19 cellular contexts compared by ENCODE assay signal in the genomic region with DNA sequence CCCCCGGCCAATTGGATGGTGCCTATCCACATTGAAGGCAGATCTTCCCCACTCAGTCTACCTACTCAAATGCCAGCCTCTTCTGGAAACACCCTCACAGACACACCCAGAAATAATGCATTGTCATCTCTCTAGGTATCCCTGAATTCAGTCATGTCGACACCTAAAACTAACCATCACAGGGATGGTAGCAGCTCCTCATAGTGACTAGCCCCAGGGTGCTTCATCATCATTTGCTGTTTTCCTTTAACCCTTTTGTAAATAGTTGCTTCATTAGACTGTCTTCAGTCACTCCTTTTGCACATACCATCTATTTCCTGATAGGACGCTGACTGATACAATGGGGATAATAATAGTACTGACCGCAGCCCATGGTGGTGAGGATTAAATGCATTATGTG. TPM values are rescaled to one million over a fixed set of nuclear protein-coding genes. Genes with fewer than 3 reads are reported as not detected.
A peak's percentile ranks its signal among the peaks of the same experiment; 100 is the strongest.
DNase-seq lines count a peak whose midpoint lies in the region; ATAC-seq and TF ChIP-seq lines count a peak whose summit lies in the region.
"Had no signal": no experiment of that assay in that cellular context is flagged by ENCODE, and none has a peak within 500 bp of the region (broad histone marks: within the 10 kb centered on the region; RNA-seq: fewer than 3 reads in every experiment).

No MANE protein-coding gene starts in this region.

- H3K27ac ChIP-seq in breast epithelium (no peak overlapping the region), RWPE2 (ENCODE audit: poor library complexity, severe bottlenecking) (peak overlapping the region; percentile 97), esophagus (ENCODE audit: low read depth in 2 of 2, low read length in 1 of 2) (peak overlapping the region; percentile 60 to 88), upper lobe of left lung (peak overlapping the region in 3 of 4 donors; percentile 12 to 67 (median 56)), neural progenitor cell (no peak overlapping the region)
- H3K27ac ChIP-seq: 22Rv1, BLaER1 had no signal

- TF ChIP-seq POLR2A in breast epithelium (IDR thresholded peaks at IDR 0.05), result no peak
- TF ChIP-seq POLR2A in upper lobe of left lung (IDR thresholded peaks at IDR 0.05), result no peak

- no peaks in the 10 kb centered on the region for H3K9me3 Mint-ChIP-seq in MCF 10A (ENCODE audit: unreplicated experiment)
- no peaks in the 10 kb centered on the region for H3K9me3 Mint-ChIP-seq in neural progenitor cell
- H3K9me3 Mint-ChIP-seq: CD8-positive, alpha-beta T cell had no signal

- H3K36me3 Mint-ChIP-seq in MCF 10A (ENCODE audit: insufficient read depth, unreplicated experiment) (peaks cover 13% of the 10 kb centered on the region), neural progenitor cell (peaks cover 20% of the 10 kb centered on the region)
- H3K36me3 Mint-ChIP-seq: CD8-positive, alpha-beta T cell had no signal

- no peaks in the 10 kb centered on the region for H3F3A ChIP-seq in neural progenitor cell (ENCODE audit: low read depth)

- H3K4me1 Mint-ChIP-seq in MCF 10A (ENCODE audit: insufficient read depth, unreplicated experiment), result peaks cover 59% of the 10 kb centered on the region
- H3K4me1 Mint-ChIP-seq in neural progenitor cell, result peaks cover 23% of the 10 kb centered on the region

- H4K20me1 ChIP-seq in neural progenitor cell (ENCODE audit: low read depth), result no peaks in the 10 kb centered on the region
- H4K20me1 ChIP-seq: BLaER1 had no signal

- no peaks in the 10 kb centered on the region for H3K36me3 ChIP-seq in breast epithelium
- peaks cover 8% of the 10 kb centered on the region; the same call in 1 of the 2 replicates for H3K36me3 ChIP-seq in RWPE2 (ENCODE audit: low read depth)
- H3K36me3 ChIP-seq in esophagus (ENCODE audit: control insufficient read depth in 2 of 2, insufficient read depth in 2 of 2, low read length in 1 of 2), result no peaks in the 10 kb centered on the region
- H3K36me3 ChIP-seq in upper lobe of left lung, result no peaks in the 10 kb centered on the region
- H3K36me3 ChIP-seq in MG63, result no peaks in the 10 kb centered on the region; the same call in 1 of the 2 replicates
- H3K36me3 ChIP-seq in neural progenitor cell, result no peaks in the 10 kb centered on the region
- H3K36me3 ChIP-seq: BLaER1 had no signal

- intact Hi-C loops in MCF 10A (cut with micrococcal nuclease) (no loop called here), breast epithelium (cut with DNase I; ENCODE audit: low total_unique reads) (no loop called here)

- TF ChIP-seq CTCF in MCF 10A (IDR thresholded peaks at IDR 0.05; ENCODE audit: unreplicated experiment) (no peak), breast epithelium (IDR thresholded peaks at IDR 0.05) (no peak), RWPE2 (IDR thresholded peaks at IDR 0.05; ENCODE audit: poor library complexity, severe bottlenecking) (no peak), upper lobe of left lung (IDR thresholded peaks at IDR 0.05) (no peak), neural progenitor cell (IDR thresholded peaks at IDR 0.05) (no peak)

- peak; percentile 56 for ATAC-seq in RWPE2 (ENCODE audit: low read depth)
- no peak for ATAC-seq in upper lobe of left lung (ENCODE audit: low FRiP score in 2 of 2)
- ATAC-seq: CD8-positive, alpha-beta T cell had no signal

- BruUV-seq in MCF 10A (replicated peaks; lab: Mats Ljungman, UMichigan), result no TSS peak

- H3K4me1 ChIP-seq in breast epithelium (no peaks in the 10 kb centered on the region), RWPE2 (ENCODE audit: insufficient read depth, poor library complexity, severe bottlenecking) (peaks cover 77% of the 10 kb centered on the region), esophagus (ENCODE audit: control insufficient read depth in 2 of 2, insufficient read depth in 2 of 2, low read length in 1 of 2) (peaks cover 6 to 16% of the 10 kb centered on the region in 2 donors), upper lobe of left lung (peaks cover 0 to 22% (median 18%) of the 10 kb centered on the region in 4 donors), neural progenitor cell (peaks cover 5% of the 10 kb centered on the region)

- H3K27me3 ChIP-seq in breast epithelium (no peaks in the 10 kb centered on the region), RWPE2 (ENCODE audit: insufficient read depth, poor library complexity, severe bottlenecking) (no peaks in the 10 kb centered on the region), esophagus (ENCODE audit: control insufficient read depth in 1 of 2, insufficient read depth in 2 of 2, low read length in 2 of 2) (no peaks in the 10 kb centered on the region), upper lobe of left lung (no peaks in the 10 kb centered on the region), MG63 (no peaks in the 10 kb centered on the region), neural progenitor cell (no peaks in the 10 kb centered on the region)
- H3K27me3 ChIP-seq: BLaER1 had no signal

- no peak for TF ChIP-seq EP300 in upper lobe of left lung (IDR thresholded peaks at IDR 0.05)

- 64 to 70% methylated on average over 4 of the region's 4 CpGs for WGBS in esophagus, 2 donors
- 83 to 85% methylated on average over 4 of the region's 4 CpGs for WGBS in upper lobe of left lung, 2 donors

- H3K27me3 Mint-ChIP-seq in MCF 10A (ENCODE audit: insufficient read depth, unreplicated experiment) (no peaks in the 10 kb centered on the region), neural progenitor cell (ENCODE audit: insufficient read depth, low read depth) (no peaks in the 10 kb centered on the region)

- POLR2A ChIA-PET in MCF 10A (lab: Yijun Ruan, JAX), result interaction anchor here (0.6 to 7.4 kb wide), 5 partner anchors 13 to 1446 kb away, joined by 3 to 52 read pairs (median 27); partner anchors contain the start of gene AMOTL1

- CTCF ChIA-PET in MCF 10A (lab: Yijun Ruan, JAX), result interaction anchor here (0.8 to 2.3 kb wide), 7 partner anchors 17 to 149 kb away, joined by 3 to 12 read pairs (median 4); no protein-coding TSS in a partner anchor

- no peak overlapping the region for H3K4me2 ChIP-seq in neural progenitor cell

- peak; percentile 90 for DNase-seq in MCF 10A (ENCODE audit: unreplicated experiment)
- DNase-seq in breast epithelium (ENCODE audit: low spot score in 2 of 2), result no peak
- peak; percentile 79 for DNase-seq in RWPE2 (ENCODE audit: low spot score)
- DNase-seq in upper lobe of left lung, result no peak
- no peak for DNase-seq in MG63
- DNase-seq in Ammon's horn (ENCODE audit: low spot score), result no peak
- no peak for DNase-seq in neural progenitor cell (ENCODE audit: low spot score)
- DNase-seq: CD8-positive, alpha-beta T cell; DMS79 treated with DMSO at 0.1 percent for 48 hours; GF-D8; GOT3; KG1; NCI-H1092 treated with DMSO at 0.1 percent for 48 hours; NCI-H1694; NCI-H2227 treated with DMSO at 0.1 percent for 48 hours; NCI-H526 treated with DMSO at 0.1 percent for 48 hours had no signal

- H3K9me3 ChIP-seq in breast epithelium (no peaks in the 10 kb centered on the region), RWPE2 (ENCODE audit: severe bottlenecking) (no peaks in the 10 kb centered on the region), esophagus (ENCODE audit: control insufficient read depth in 2 of 2, insufficient read depth in 1 of 2, low read depth in 1 of 2, low read length in 1 of 2) (no peaks in the 10 kb centered on the region), upper lobe of left lung (no peaks in the 10 kb centered on the region), MG63 (no peaks in the 10 kb centered on the region), neural progenitor cell (ENCODE audit: low read depth) (no peaks in the 10 kb centered on the region)
- H3K9me3 ChIP-seq: BLaER1 had no signal

- H3K27ac Mint-ChIP-seq in MCF 10A (ENCODE audit: low read depth, unreplicated experiment) (peak overlapping the region; percentile 95), neural progenitor cell (no peak overlapping the region)
- H3K27ac Mint-ChIP-seq: CD8-positive, alpha-beta T cell had no signal

- H3K9ac ChIP-seq in neural progenitor cell, result no peak overlapping the region
- H3K9ac ChIP-seq: BLaER1 had no signal

- H3K79me2 ChIP-seq in neural progenitor cell (ENCODE audit: low read depth), result no peaks in the 10 kb centered on the region

- H2AFZ ChIP-seq in neural progenitor cell (replicated peaks), result no peak overlapping the region

- H3K4me3 ChIP-seq in breast epithelium, result no peak overlapping the region
- no peak overlapping the region for H3K4me3 ChIP-seq in RWPE2 (ENCODE audit: severe bottlenecking)
- H3K4me3 ChIP-seq in esophagus (ENCODE audit: low read depth in 1 of 2, low read length in 2 of 2), result no peak overlapping the region
- H3K4me3 ChIP-seq in upper lobe of left lung, result no peak overlapping the region
- H3K4me3 ChIP-seq in MG63, result no peak overlapping the region
- no peak overlapping the region for H3K4me3 ChIP-seq in neural progenitor cell
- H3K4me3 ChIP-seq: BLaER1 had no signal

- no peak overlapping the region for H3K4me3 Mint-ChIP-seq in MCF 10A (ENCODE audit: unreplicated experiment)
- H3K4me3 Mint-ChIP-seq in neural progenitor cell, result no peak overlapping the region
- H3K4me3 Mint-ChIP-seq: CD8-positive, alpha-beta T cell had no signal

RNA-seq across cellular contexts. Expression of gene AMOTL1, which starts 18.8 kb away (rescaled TPM):
- total RNA-seq in MCF 10A (2022) (76.6 and 77.0 TPM in 2 replicates), breast epithelium (10 to 100 TPM; 35.5 to 41.4 (median 39.0) TPM), upper lobe of left lung (10 to 100 TPM; 30.4 to 54.7 (median 46.1) TPM), neural progenitor cell (ENCODE audit: low replicate concordance) (22.6 and 29.5 TPM in 2 replicates)
- polyA plus RNA-seq in esophagus, result 10 to 100 TPM; 11.3 to 15.4 TPM
- total RNA-seq in MG63 (2014; rRNA removed; shearing (Covaris generic); ENCODE audit: low replicate concordance), result 15.1 TPM in 2 replicates

Comparison
In these comparisons a context has a peak if more than half of its experiments do, and no peak if none do; other contexts are left out.
1. DNase-seq: peak in MCF 10A (single experiment) and RWPE2 (single experiment); none in breast epithelium (0 of 2), upper lobe of left lung (0 of 2), MG63 (single experiment), Ammon's horn (single experiment) and neural progenitor cell (single experiment).
2. H3K27ac ChIP-seq: peak in RWPE2 (single experiment), esophagus (2 of 2) and upper lobe of left lung (3 of 4); none in breast epithelium (0 of 2) and neural progenitor cell (single experiment).